11 cellular contexts compared by ENCODE assay signal in the genomic region with DNA sequence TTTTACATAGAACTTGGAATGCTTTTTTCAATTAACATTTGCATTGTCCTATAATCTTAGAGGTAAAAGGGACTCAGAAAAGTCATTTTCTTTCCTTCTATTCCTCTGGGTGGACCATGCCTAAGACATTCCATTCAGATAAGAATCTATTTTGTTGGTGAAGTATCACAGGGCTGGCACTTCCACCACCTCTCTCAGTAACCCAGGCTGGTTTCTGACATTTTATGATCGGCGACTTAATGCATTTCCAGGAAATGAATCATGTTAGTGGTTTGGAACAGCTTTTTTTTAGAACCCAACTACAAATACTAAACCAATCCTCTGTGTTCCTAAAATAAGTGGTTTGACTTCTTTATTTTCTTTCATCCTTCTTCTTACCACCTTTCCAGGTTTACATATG. TPM values are rescaled to one million over a fixed set of nuclear protein-coding genes. Genes with fewer than 3 reads are reported as not detected.
A peak's percentile ranks its signal among the peaks of the same experiment; 100 is the strongest.
DNase-seq lines count a peak whose midpoint lies in the region; ATAC-seq, FAIRE-seq and TF ChIP-seq lines count a peak whose summit lies in the region.
"Had no signal": no experiment of that assay in that cellular context is flagged by ENCODE, and none has a peak within 500 bp of the region (broad histone marks: within the 10 kb centered on the region; RNA-seq: fewer than 3 reads in every experiment).

No MANE protein-coding gene starts in this region.

- no peak overlapping the region for H3K27ac Mint-ChIP-seq in T-cell
- no peak overlapping the region for H3K27ac Mint-ChIP-seq in activated CD4-positive, alpha-beta memory T cell treated with anti-CD3 and anti-CD28 coated beads, Interleukin-2, amount 10 ng/mL, durations not matched to agents 7 days and 5 days
- H3K27ac Mint-ChIP-seq: stimulated activated naive B cell treated with anti-CD40 and anti-IgM and Interleukin-4, amounts not matched to agents 10 μg/mL and 1 μg/mL and 100 μg/mL, for 72 hours had no signal

- intact Hi-C loops in left cardiac atrium (cut with DNase I) = no loop called here

- in situ Hi-C loops in GM13976 (cut with MboI; ENCODE audit: low sequenced_read_pairs, unreplicated experiment) = no loop called here

- H3K36me3 Mint-ChIP-seq in T-cell = no peaks in the 10 kb centered on the region
- peaks cover 2% of the 10 kb centered on the region for H3K36me3 Mint-ChIP-seq in activated CD4-positive, alpha-beta memory T cell treated with anti-CD3 and anti-CD28 coated beads, Interleukin-2, amount 10 ng/mL, durations not matched to agents 7 days and 5 days (ENCODE audit: low read depth)
- H3K36me3 Mint-ChIP-seq: stimulated activated naive B cell treated with anti-CD40 and anti-IgM and Interleukin-4, amounts not matched to agents 10 μg/mL and 1 μg/mL and 100 μg/mL, for 72 hours had no signal

- peaks cover 9 to 15% (median 13%) of the 10 kb centered on the region in 3 donors for H3K4me1 Mint-ChIP-seq in T-cell
- peaks cover 14% of the 10 kb centered on the region for H3K4me1 Mint-ChIP-seq in activated CD4-positive, alpha-beta memory T cell treated with anti-CD3 and anti-CD28 coated beads, Interleukin-2, amount 10 ng/mL, durations not matched to agents 7 days and 5 days

- H3K4me3 ChIP-seq in fibroblast of pulmonary artery (replicated peaks; ENCODE audit: low read depth, low read length) = no peak overlapping the region
- H3K4me3 ChIP-seq: body of pancreas had no signal

- DNase-seq in AG08395 (ENCODE audit: low spot score) = peak; percentile 62
- peak; percentile 69 for DNase-seq in HS-27A (ENCODE audit: low read depth)
- no peak for DNase-seq in T-cell
- DNase-seq in fibroblast of pulmonary artery (ENCODE audit: low read depth) = peak; percentile 31
- no peak for DNase-seq in GM13976 (ENCODE audit: low spot score)
- no peak for DNase-seq in D721Med (ENCODE audit: insufficient read length, low spot score)
- DNase-seq in activated CD4-positive, alpha-beta memory T cell treated with anti-CD3 and anti-CD28 coated beads, Interleukin-2, amount 10 ng/mL, durations not matched to agents 7 days and 5 days = no peak
- no peak for DNase-seq in left cardiac atrium
- DNase-seq: body of pancreas; NCI-H2029; stimulated activated naive B cell treated with anti-CD40 and anti-IgM and Interleukin-4, amounts not matched to agents 10 μg/mL and 1 μg/mL and 100 μg/mL, for 72 hours had no signal

- H3K9me3 Mint-ChIP-seq in T-cell = no peaks in the 10 kb centered on the region
- H3K9me3 Mint-ChIP-seq in activated CD4-positive, alpha-beta memory T cell treated with anti-CD3 and anti-CD28 coated beads, Interleukin-2, amount 10 ng/mL, durations not matched to agents 7 days and 5 days = no peaks in the 10 kb centered on the region
- H3K9me3 Mint-ChIP-seq: stimulated activated naive B cell treated with anti-CD40 and anti-IgM and Interleukin-4, amounts not matched to agents 10 μg/mL and 1 μg/mL and 100 μg/mL, for 72 hours had no signal

- no peak for FAIRE-seq in D721Med (lab: Jason Lieb, UNC)

- no peak for TF ChIP-seq CTCF in fibroblast of pulmonary artery (IDR thresholded peaks at IDR 0.05; ENCODE audit: low read length, missing control alignments)
- TF ChIP-seq CTCF in GM13976 (IDR thresholded peaks at IDR 0.05; ENCODE audit: borderline replicate concordance, control extremely low read depth, extremely low read depth, insufficient read depth, missing control alignments) = no peak
- no peak for TF ChIP-seq CTCF in D721Med (IDR thresholded peaks at IDR 0.05; ENCODE audit: insufficient read depth, missing control alignments)

- peaks cover 0 to 16% of the 10 kb centered on the region in 2 donors for H3K27me3 Mint-ChIP-seq in T-cell
- peaks cover 6% of the 10 kb centered on the region for H3K27me3 Mint-ChIP-seq in activated CD4-positive, alpha-beta memory T cell treated with anti-CD3 and anti-CD28 coated beads, Interleukin-2, amount 10 ng/mL, durations not matched to agents 7 days and 5 days

- ATAC-seq in T-cell (replicated peaks in 1 of 4) (peak; percentile 27 to 65 (median 46)), left cardiac atrium (no peak)
- ATAC-seq: body of pancreas; stimulated activated naive B cell treated with anti-CD40 and anti-IgM and Interleukin-4, amounts not matched to agents 10 μg/mL and 1 μg/mL and 100 μg/mL, for 72 hours had no signal

- CTCF ChIA-PET in T-cell (lab: Charles Lee) = interaction anchor here (0.5 to 0.9 kb wide), 3 partner anchors 503 to 1716 kb away, joined by 3 to 4 read pairs (median 3); no protein-coding TSS in a partner anchor
- CTCF ChIA-PET in activated CD4-positive, alpha-beta memory T cell treated with anti-CD3 and anti-CD28 coated beads, Interleukin-2, amount 10 ng/mL, durations not matched to agents 7 days and 5 days (lab: Charles Lee) = interaction anchor here (0.9 to 4.7 kb wide), 6 partner anchors 8 to 31 kb away, joined by 3 to 26 read pairs (median 4); no protein-coding TSS in a partner anchor

- POLR2A ChIA-PET in T-cell (lab: Charles Lee) = interaction anchor here in 1 of 2 donors (0.6 kb wide), 3 partner anchors 17 to 462 kb away, joined by 3 to 5 read pairs (median 3); no protein-coding TSS in a partner anchor
- POLR2A ChIA-PET in activated CD4-positive, alpha-beta memory T cell treated with anti-CD3 and anti-CD28 coated beads, Interleukin-2, amount 10 ng/mL, durations not matched to agents 7 days and 5 days (lab: Charles Lee) = interaction anchor here (1.0 kb wide), 1 partner anchor 85 kb away, joined by 4 read pairs; the partner anchor contains the start of gene GORASP2

- H3K4me3 Mint-ChIP-seq in T-cell = peak overlapping the region in 1 of 3 donors; percentile 22
- no peak overlapping the region for H3K4me3 Mint-ChIP-seq in activated CD4-positive, alpha-beta memory T cell treated with anti-CD3 and anti-CD28 coated beads, Interleukin-2, amount 10 ng/mL, durations not matched to agents 7 days and 5 days
- H3K4me3 Mint-ChIP-seq: stimulated activated naive B cell treated with anti-CD40 and anti-IgM and Interleukin-4, amounts not matched to agents 10 μg/mL and 1 μg/mL and 100 μg/mL, for 72 hours had no signal

RNA-seq across cellular contexts. Expression of gene GAD1, which starts 27.0 kb away (rescaled TPM):
- total RNA-seq in T-cell (under 1 TPM in 1 of 5 donors, not detected in 4; 0.09 TPM), left cardiac atrium (not detected)
- total RNA-seq in activated CD4-positive, alpha-beta memory T cell treated with anti-CD3 and anti-CD28 coated beads, Interleukin-2, amount 10 ng/mL, durations not matched to agents 7 days and 5 days = 1 to 10 TPM; 1.5 to 2.2 TPM
- total RNA-seq: body of pancreas had no signal

Comparison
In these comparisons a context has a peak if more than half of its experiments do, and no peak if none do; other contexts are left out.
1. DNase-seq: peak in AG08395 (single experiment), HS-27A (single experiment) and fibroblast of pulmonary artery (single experiment); none in T-cell (0 of 34), GM13976 (single experiment), D721Med (single experiment), activated CD4-positive, alpha-beta memory T cell treated with anti-CD3 and anti-CD28 coated beads, Interleukin-2, amount 10 ng/mL, durations not matched to agents 7 days and 5 days (single experiment) and left cardiac atrium (single experiment).
2. ATAC-seq: peak in T-cell (4 of 4); none in left cardiac atrium (0 of 2).